29 cellular contexts compared by ENCODE assay signal in genomic region chr20:37610203-37610798, GRCh38.
"Had no signal": no experiment of that assay in that cellular context is flagged by ENCODE, and none has a peak within 500 bp of the region (broad histone marks: within the 10 kb centered on the region; RNA-seq: fewer than 3 reads in every experiment).

No MANE protein-coding gene starts in this region.

- H3K27ac ChIP-seq: colonic mucosa, coronary artery, dorsolateral prefrontal cortex, epithelial cell of prostate, esophagus muscularis mucosa, esophagus squamous epithelium, foreskin keratinocyte, gastrocnemius medialis, gastroesophageal sphincter, heart left ventricle, heart right ventricle had no signal

- H3K4me3 ChIP-seq: colonic mucosa, coronary artery, dorsolateral prefrontal cortex, esophagus muscularis mucosa, esophagus squamous epithelium, gastrocnemius medialis, gastroesophageal sphincter, heart left ventricle, heart right ventricle had no signal

- FAIRE-seq: colon, endometrium, endothelial cell of umbilical vein, frontal cortex had no signal

- H3K4me3 Mint-ChIP-seq: dendritic cell treated with granulocyte-macrophage colony-stimulating factor and Interleukin-4, amounts not matched to agents 40 ng/mL and 50 ng/mL, for 4 days; effector memory CD8-positive, alpha-beta T cell; endodermal cell had no signal

- H3K36me3 ChIP-seq: colonic mucosa, esophagus muscularis mucosa, esophagus squamous epithelium, gastrocnemius medialis, gastroesophageal sphincter, heart left ventricle, heart right ventricle had no signal

- H3K27me3 ChIP-seq: colonic mucosa had no signal

- H3K4me1 Mint-ChIP-seq: endodermal cell had no signal

- H3K4me1 ChIP-seq: colonic mucosa, esophagus muscularis mucosa, esophagus squamous epithelium, foreskin keratinocyte, gastrocnemius medialis, gastroesophageal sphincter, heart left ventricle, heart right ventricle had no signal

- DNase-seq: colonic mucosa; cortex of kidney; dermis blood vessel endothelial cell; dorsolateral prefrontal cortex; effector CD4-positive, alpha-beta T cell; effector CD8-positive, alpha-beta T cell; effector memory CD4-positive, alpha-beta T cell; effector memory CD8-positive, alpha-beta T cell; endodermal cell; erythroblast; esophagus squamous epithelium; foreskin fibroblast; foreskin keratinocyte; foreskin melanocyte; gastrocnemius medialis; glutamatergic neuron; head of caudate nucleus; heart left ventricle; heart right ventricle had no signal

- H3K9me3 Mint-ChIP-seq: dendritic cell treated with granulocyte-macrophage colony-stimulating factor and Interleukin-4, amounts not matched to agents 40 ng/mL and 50 ng/mL, for 4 days; effector memory CD8-positive, alpha-beta T cell; endodermal cell had no signal

- H3K9me3 ChIP-seq: colonic mucosa, esophagus muscularis mucosa, esophagus squamous epithelium, gastrocnemius medialis, gastroesophageal sphincter, heart left ventricle, heart right ventricle had no signal

- H3K27ac Mint-ChIP-seq: dendritic cell treated with granulocyte-macrophage colony-stimulating factor and Interleukin-4, amounts not matched to agents 40 ng/mL and 50 ng/mL, for 4 days; effector memory CD8-positive, alpha-beta T cell; endodermal cell had no signal

- ATAC-seq: effector memory CD8-positive, alpha-beta T cell; esophagus mucosa; foreskin keratinocyte; gastrocnemius medialis; gastroesophageal sphincter; heart left ventricle; heart right ventricle had no signal
